ENCODE assay signal across 1 cellular context in genomic region chr7:983182-984071, GRCh38.
TF ChIP-seq lines count a peak whose summit lies in the region.

No MANE protein-coding gene starts in this region.

TF ChIP-seq in HepG2, 621 proteins besides CTCF, POLR2A, EP300 and RAD21 (continued from another document and continues in another):
- TF ChIP-seq E2F1 (CRISPR knock-in tag; IDR thresholded peaks at IDR 0.05) (peak; percentile 35; the same call in 1 of the 2 replicates), ZNF557 (CRISPR knock-in tag; IDR thresholded peaks at IDR 0.05) (no peak), ZNF256 (CRISPR knock-in tag; conservative IDR thresholded peaks at IDR 0.05) (peak; percentile 53; the same call in 1 of the 2 replicates), ZNF792 (CRISPR knock-in tag; IDR thresholded peaks at IDR 0.05) (no peak), ZNF34 (CRISPR knock-in tag; IDR thresholded peaks at IDR 0.05; ENCODE audit: borderline replicate concordance) (no peak), YEATS4 (CRISPR knock-in tag; IDR thresholded peaks at IDR 0.05; ENCODE audit: borderline replicate concordance) (peak; percentile 77), KDM3A (CRISPR knock-in tag; IDR thresholded peaks at IDR 0.05; ENCODE audit: low read depth) (peak; percentile 62; the same call in 1 of the 2 replicates), GATAD2A (CRISPR knock-in tag; IDR thresholded peaks at IDR 0.05) (peak; percentile 43; the same call in 1 of the 2 replicates), MXD3 (CRISPR knock-in tag; IDR thresholded peaks at IDR 0.05) (peak; percentile 75), CHCHD3 (CRISPR knock-in tag; IDR thresholded peaks at IDR 0.05) (peak; percentile 41; the same call in 1 of the 2 replicates), TMF1 (CRISPR knock-in tag; IDR thresholded peaks at IDR 0.05; ENCODE audit: low read depth) (0 out of 2 replicates have a peak, but pooled peaks have one; percentile 68), ZBTB8A (CRISPR knock-in tag; IDR thresholded peaks at IDR 0.05; ENCODE audit: borderline replicate concordance, low read depth) (peak; percentile 24; the same call in 1 of the 2 replicates), AHR (CRISPR knock-in tag; IDR thresholded peaks at IDR 0.05) (peak; percentile 49; the same call in 1 of the 2 replicates), NAIF1 (CRISPR knock-in tag; IDR thresholded peaks at IDR 0.05; ENCODE audit: borderline replicate concordance) (no peak), CAMTA2 (CRISPR knock-in tag; IDR thresholded peaks at IDR 0.05; ENCODE audit: borderline replicate concordance) (no peak), KMT2A (CRISPR knock-in tag; IDR thresholded peaks at IDR 0.05) (peak; percentile 63; the same call in 1 of the 2 replicates), ZNF749 (CRISPR knock-in tag; IDR thresholded peaks at IDR 0.05; ENCODE audit: borderline replicate concordance) (peak; percentile 59; the same call in 1 of the 2 replicates), ZNF574 (CRISPR knock-in tag; IDR thresholded peaks at IDR 0.05) (peak; percentile 42; the same call in 1 of the 2 replicates), ATM (IDR thresholded peaks at IDR 0.05; ENCODE audit: borderline replicate concordance) (no peak)
- TF ChIP-seq, protein P1, sequence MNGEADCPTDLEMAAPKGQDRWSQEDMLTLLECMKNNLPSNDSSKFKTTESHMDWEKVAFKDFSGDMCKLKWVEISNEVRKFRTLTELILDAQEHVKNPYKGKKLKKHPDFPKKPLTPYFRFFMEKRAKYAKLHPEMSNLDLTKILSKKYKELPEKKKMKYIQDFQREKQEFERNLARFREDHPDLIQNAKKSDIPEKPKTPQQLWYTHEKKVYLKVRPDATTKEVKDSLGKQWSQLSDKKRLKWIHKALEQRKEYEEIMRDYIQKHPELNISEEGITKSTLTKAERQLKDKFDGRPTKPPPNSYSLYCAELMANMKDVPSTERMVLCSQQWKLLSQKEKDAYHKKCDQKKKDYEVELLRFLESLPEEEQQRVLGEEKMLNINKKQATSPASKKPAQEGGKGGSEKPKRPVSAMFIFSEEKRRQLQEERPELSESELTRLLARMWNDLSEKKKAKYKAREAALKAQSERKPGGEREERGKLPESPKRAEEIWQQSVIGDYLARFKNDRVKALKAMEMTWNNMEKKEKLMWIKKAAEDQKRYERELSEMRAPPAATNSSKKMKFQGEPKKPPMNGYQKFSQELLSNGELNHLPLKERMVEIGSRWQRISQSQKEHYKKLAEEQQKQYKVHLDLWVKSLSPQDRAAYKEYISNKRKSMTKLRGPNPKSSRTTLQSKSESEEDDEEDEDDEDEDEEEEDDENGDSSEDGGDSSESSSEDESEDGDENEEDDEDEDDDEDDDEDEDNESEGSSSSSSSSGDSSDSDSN (CRISPR knock-in tag; IDR thresholded peaks at IDR 0.05) = peak; percentile 14; the same call in 1 of the 2 replicates
- TF ChIP-seq, protein P2, sequence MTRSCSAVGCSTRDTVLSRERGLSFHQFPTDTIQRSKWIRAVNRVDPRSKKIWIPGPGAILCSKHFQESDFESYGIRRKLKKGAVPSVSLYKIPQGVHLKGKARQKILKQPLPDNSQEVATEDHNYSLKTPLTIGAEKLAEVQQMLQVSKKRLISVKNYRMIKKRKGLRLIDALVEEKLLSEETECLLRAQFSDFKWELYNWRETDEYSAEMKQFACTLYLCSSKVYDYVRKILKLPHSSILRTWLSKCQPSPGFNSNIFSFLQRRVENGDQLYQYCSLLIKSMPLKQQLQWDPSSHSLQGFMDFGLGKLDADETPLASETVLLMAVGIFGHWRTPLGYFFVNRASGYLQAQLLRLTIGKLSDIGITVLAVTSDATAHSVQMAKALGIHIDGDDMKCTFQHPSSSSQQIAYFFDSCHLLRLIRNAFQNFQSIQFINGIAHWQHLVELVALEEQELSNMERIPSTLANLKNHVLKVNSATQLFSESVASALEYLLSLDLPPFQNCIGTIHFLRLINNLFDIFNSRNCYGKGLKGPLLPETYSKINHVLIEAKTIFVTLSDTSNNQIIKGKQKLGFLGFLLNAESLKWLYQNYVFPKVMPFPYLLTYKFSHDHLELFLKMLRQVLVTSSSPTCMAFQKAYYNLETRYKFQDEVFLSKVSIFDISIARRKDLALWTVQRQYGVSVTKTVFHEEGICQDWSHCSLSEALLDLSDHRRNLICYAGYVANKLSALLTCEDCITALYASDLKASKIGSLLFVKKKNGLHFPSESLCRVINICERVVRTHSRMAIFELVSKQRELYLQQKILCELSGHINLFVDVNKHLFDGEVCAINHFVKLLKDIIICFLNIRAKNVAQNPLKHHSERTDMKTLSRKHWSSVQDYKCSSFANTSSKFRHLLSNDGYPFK (CRISPR knock-in tag; IDR thresholded peaks at IDR 0.05; ENCODE audit: borderline replicate concordance) = peak; percentile 56; the same call in 1 of the 2 replicates
- TF ChIP-seq, protein P3, sequence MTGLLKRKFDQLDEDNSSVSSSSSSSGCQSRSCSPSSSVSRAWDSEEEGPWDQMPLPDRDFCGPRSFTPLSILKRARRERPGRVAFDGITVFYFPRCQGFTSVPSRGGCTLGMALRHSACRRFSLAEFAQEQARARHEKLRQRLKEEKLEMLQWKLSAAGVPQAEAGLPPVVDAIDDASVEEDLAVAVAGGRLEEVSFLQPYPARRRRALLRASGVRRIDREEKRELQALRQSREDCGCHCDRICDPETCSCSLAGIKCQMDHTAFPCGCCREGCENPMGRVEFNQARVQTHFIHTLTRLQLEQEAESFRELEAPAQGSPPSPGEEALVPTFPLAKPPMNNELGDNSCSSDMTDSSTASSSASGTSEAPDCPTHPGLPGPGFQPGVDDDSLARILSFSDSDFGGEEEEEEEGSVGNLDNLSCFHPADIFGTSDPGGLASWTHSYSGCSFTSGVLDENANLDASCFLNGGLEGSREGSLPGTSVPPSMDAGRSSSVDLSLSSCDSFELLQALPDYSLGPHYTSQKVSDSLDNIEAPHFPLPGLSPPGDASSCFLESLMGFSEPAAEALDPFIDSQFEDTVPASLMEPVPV (CRISPR knock-in tag; IDR thresholded peaks at IDR 0.05) = peak; percentile 70; the same call in 1 of the 2 replicates
- TF ChIP-seq, protein P4, sequence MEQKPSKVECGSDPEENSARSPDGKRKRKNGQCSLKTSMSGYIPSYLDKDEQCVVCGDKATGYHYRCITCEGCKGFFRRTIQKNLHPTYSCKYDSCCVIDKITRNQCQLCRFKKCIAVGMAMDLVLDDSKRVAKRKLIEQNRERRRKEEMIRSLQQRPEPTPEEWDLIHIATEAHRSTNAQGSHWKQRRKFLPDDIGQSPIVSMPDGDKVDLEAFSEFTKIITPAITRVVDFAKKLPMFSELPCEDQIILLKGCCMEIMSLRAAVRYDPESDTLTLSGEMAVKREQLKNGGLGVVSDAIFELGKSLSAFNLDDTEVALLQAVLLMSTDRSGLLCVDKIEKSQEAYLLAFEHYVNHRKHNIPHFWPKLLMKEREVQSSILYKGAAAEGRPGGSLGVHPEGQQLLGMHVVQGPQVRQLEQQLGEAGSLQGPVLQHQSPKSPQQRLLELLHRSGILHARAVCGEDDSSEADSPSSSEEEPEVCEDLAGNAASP (CRISPR knock-in tag; IDR thresholded peaks at IDR 0.05; ENCODE audit: borderline replicate concordance) = 0 out of 2 replicates have a peak, but pooled peaks have one; percentile 21
- TF ChIP-seq, protein P5, sequence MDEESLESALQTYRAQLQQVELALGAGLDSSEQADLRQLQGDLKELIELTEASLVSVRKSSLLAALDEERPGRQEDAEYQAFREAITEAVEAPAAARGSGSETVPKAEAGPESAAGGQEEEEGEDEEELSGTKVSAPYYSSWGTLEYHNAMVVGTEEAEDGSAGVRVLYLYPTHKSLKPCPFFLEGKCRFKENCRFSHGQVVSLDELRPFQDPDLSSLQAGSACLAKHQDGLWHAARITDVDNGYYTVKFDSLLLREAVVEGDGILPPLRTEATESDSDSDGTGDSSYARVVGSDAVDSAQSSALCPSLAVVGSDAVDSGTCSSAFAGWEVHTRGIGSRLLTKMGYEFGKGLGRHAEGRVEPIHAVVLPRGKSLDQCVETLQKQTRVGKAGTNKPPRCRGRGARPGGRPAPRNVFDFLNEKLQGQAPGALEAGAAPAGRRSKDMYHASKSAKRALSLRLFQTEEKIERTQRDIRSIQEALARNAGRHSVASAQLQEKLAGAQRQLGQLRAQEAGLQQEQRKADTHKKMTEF (CRISPR knock-in tag; IDR thresholded peaks at IDR 0.05) = peak; percentile 85; the same call in 1 of the 2 replicates
- TF ChIP-seq, protein P6, sequence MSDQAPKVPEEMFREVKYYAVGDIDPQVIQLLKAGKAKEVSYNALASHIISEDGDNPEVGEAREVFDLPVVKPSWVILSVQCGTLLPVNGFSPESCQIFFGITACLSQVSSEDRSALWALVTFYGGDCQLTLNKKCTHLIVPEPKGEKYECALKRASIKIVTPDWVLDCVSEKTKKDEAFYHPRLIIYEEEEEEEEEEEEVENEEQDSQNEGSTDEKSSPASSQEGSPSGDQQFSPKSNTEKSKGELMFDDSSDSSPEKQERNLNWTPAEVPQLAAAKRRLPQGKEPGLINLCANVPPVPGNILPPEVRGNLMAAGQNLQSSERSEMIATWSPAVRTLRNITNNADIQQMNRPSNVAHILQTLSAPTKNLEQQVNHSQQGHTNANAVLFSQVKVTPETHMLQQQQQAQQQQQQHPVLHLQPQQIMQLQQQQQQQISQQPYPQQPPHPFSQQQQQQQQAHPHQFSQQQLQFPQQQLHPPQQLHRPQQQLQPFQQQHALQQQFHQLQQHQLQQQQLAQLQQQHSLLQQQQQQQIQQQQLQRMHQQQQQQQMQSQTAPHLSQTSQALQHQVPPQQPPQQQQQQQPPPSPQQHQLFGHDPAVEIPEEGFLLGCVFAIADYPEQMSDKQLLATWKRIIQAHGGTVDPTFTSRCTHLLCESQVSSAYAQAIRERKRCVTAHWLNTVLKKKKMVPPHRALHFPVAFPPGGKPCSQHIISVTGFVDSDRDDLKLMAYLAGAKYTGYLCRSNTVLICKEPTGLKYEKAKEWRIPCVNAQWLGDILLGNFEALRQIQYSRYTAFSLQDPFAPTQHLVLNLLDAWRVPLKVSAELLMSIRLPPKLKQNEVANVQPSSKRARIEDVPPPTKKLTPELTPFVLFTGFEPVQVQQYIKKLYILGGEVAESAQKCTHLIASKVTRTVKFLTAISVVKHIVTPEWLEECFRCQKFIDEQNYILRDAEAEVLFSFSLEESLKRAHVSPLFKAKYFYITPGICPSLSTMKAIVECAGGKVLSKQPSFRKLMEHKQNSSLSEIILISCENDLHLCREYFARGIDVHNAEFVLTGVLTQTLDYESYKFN (CRISPR knock-in tag; conservative IDR thresholded peaks at IDR 0.05) = peak; percentile 25; the same call in 1 of the 2 replicates
- TF ChIP-seq, protein P7, sequence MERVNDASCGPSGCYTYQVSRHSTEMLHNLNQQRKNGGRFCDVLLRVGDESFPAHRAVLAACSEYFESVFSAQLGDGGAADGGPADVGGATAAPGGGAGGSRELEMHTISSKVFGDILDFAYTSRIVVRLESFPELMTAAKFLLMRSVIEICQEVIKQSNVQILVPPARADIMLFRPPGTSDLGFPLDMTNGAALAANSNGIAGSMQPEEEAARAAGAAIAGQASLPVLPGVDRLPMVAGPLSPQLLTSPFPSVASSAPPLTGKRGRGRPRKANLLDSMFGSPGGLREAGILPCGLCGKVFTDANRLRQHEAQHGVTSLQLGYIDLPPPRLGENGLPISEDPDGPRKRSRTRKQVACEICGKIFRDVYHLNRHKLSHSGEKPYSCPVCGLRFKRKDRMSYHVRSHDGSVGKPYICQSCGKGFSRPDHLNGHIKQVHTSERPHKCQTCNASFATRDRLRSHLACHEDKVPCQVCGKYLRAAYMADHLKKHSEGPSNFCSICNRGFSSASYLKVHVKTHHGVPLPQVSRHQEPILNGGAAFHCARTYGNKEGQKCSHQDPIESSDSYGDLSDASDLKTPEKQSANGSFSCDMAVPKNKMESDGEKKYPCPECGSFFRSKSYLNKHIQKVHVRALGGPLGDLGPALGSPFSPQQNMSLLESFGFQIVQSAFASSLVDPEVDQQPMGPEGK (CRISPR knock-in tag; IDR thresholded peaks at IDR 0.05) = peak; percentile 97
